Comparison of ENCODE assay signal across 10 cellular contexts in genomic region chr9:37984672-37985611, GRCh38.
A peak's percentile ranks its signal among the peaks of the same experiment; 100 is the strongest.
DNase-seq lines count a peak whose midpoint lies in the region; ATAC-seq, FAIRE-seq and TF ChIP-seq lines count a peak whose summit lies in the region.
"Had no signal": no experiment of that assay in that cellular context is flagged by ENCODE, and none has a peak within 500 bp of the region (broad histone marks: within the 10 kb centered on the region; RNA-seq: fewer than 3 reads in every experiment).

No MANE protein-coding gene starts in this region.

- in situ Hi-C loops in brain microvascular endothelial cell (cut with HindIII; ENCODE audit: low pct_ligation_motif_present, low sequenced_read_pairs), result no loop called here
- in situ Hi-C loops in GM13977 (cut with MboI; ENCODE audit: low pct_unique_long_range_greater_than_20kb, low sequenced_read_pairs, unreplicated experiment), result no loop called here

- no peak for TF ChIP-seq POLR2A in right lobe of liver (IDR thresholded peaks at IDR 0.05)

- H3K36me3 ChIP-seq in brain microvascular endothelial cell (replicated peaks), result no peaks in the 10 kb centered on the region
- H3K36me3 ChIP-seq in right lobe of liver, result peaks cover 0 to 3% (median 0%) of the 10 kb centered on the region in 4 donors

- ATAC-seq in right lobe of liver (peak; percentile 45 to 67 (median 54)), HG03196 (IDR thresholded peaks at IDR 0.05; ENCODE audit: unreplicated experiment) (no peak)
- ATAC-seq: GM12878 had no signal

- H3K9me3 ChIP-seq in right lobe of liver, result no peaks in the 10 kb centered on the region

- FAIRE-seq in GM19239 (lab: Jason Lieb, UNC), result no peak
- FAIRE-seq: GM12878 had no signal

- H3K27ac ChIP-seq in brain microvascular endothelial cell (peak overlapping the region; percentile 54), right lobe of liver (no peak overlapping the region)
- H3K27ac ChIP-seq: KMS-11 had no signal

- no peaks in the 10 kb centered on the region for H3K27me3 ChIP-seq in brain microvascular endothelial cell (replicated peaks)
- H3K27me3 ChIP-seq in right lobe of liver, result no peaks in the 10 kb centered on the region

- TF ChIP-seq CTCF in brain microvascular endothelial cell (IDR thresholded peaks at IDR 0.05; ENCODE audit: low read depth, low read length, missing control alignments) (peak; percentile 29), right lobe of liver (IDR thresholded peaks at IDR 0.05) (no peak), GM13977 (IDR thresholded peaks at IDR 0.05; ENCODE audit: extremely low read depth, insufficient read depth, missing control alignments) (no peak)

- DNase-seq in ELF-1 (ENCODE audit: low read depth, low spot score) (peak; percentile 73), NCI-H2107 (lab: John Stamatoyannopoulos, UW) (peak; percentile 32), brain microvascular endothelial cell (peak; percentile 77), right lobe of liver (peak in 2 of 3 donors; percentile 23 to 48), GM19239 (ENCODE audit: insufficient read length, low spot score) (no peak), GM13977 (ENCODE audit: low spot score) (no peak)
- no peak for DNase-seq in stimulated activated CD4-positive, alpha-beta T cell treated with anti-CD3 and anti-CD28 coated beads, Interleukin-15, amount 100 ng/mL, for 24 hours

- intact Hi-C loops in right lobe of liver (cut with DNase I), result no loop called here

- H3K4me3 ChIP-seq in brain microvascular endothelial cell (ENCODE audit: low read depth, low read length), result no peak overlapping the region
- no peak overlapping the region for H3K4me3 ChIP-seq in right lobe of liver
- H3K4me3 ChIP-seq: GM12878 had no signal

- peaks cover 0 to 13% (median 0%) of the 10 kb centered on the region in 4 donors for H3K4me1 ChIP-seq in right lobe of liver

- WGBS in right lobe of liver (ENCODE audit: insufficient coverage, low coverage, low lambda C conversion rate, missing lambda C conversion rate), result 64% methylated on average over 10 of the region's 26 CpGs

Comparison
In these comparisons a context has a peak if more than half of its experiments do, and no peak if none do; other contexts are left out.
1. DNase-seq: peak in ELF-1 (single experiment), NCI-H2107 (single experiment), brain microvascular endothelial cell (single experiment) and right lobe of liver (2 of 3); none in GM19239 (single experiment), GM13977 (single experiment) and stimulated activated CD4-positive, alpha-beta T cell treated with anti-CD3 and anti-CD28 coated beads, Interleukin-15, amount 100 ng/mL, for 24 hours (single experiment).